Comparison of ENCODE assay signal across 8 cellular contexts in the genomic region with DNA sequence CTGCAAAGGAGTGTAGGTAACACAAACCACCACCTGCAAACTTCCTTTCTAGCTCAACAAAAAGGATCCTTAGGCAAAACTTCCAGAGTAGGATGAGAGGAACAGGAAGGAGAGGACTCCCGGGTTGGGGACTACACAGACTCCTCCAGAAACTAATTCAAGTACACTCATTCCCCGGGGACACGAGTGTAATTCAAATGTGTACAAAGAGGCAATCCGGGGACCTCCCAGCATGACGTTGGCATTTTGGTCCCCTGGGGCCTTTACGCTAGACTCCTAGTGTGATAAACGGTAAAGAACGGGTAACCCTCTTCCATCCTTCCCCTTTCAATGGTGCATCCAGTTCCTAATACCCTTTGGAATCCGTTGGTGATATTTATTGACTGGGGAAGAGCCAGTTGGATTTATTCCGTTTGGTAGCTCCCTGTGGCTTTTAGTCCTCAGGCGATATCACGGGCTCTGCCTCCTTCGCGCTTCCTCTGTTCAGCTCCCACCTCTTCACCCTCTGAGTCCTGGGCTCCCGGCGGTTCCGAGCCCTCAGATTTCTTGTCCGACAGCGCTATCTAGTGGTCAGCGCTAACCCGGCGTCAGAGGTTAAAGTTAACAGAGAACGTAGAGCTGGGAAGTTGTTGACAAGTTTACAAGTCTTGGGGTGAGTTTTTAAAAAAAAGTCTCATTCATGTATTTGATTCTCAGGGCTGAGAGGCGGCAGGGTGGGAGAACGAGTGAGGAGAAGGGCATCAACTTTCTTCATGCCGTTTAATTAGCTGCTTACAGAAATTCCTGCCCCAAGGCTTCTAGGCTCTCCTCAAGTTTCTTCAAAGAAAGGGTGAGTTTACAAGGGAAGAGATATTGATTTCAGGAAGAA. TPM values are rescaled to one million over a fixed set of nuclear protein-coding genes. Genes with fewer than 3 reads are reported as not detected.
A peak's percentile ranks its signal among the peaks of the same experiment; 100 is the strongest.
DNase-seq lines count a peak whose midpoint lies in the region; ATAC-seq and TF ChIP-seq lines count a peak whose summit lies in the region.

No MANE protein-coding gene starts in this region.

- H3K27me3 ChIP-seq in colonic mucosa (peaks cover 42% of the 10 kb centered on the region), liver (ENCODE audit: control insufficient read depth in 4 of 4, insufficient read depth in 4 of 4, low read length in 3 of 4) (peaks cover 0 to 18% (median 7%) of the 10 kb centered on the region in 4 donors)

- ATAC-seq in GM18909 (IDR thresholded peaks at IDR 0.05; ENCODE audit: poor library complexity, unreplicated experiment) (peak; percentile 76), HG03159 (IDR thresholded peaks at IDR 0.05; ENCODE audit: unreplicated experiment) (peak; percentile 69)

- TF ChIP-seq CTCF in colonic mucosa (IDR thresholded peaks at IDR 0.05) (peak; percentile 86), liver (IDR thresholded peaks at IDR 0.05; ENCODE audit: low read depth, low read length, missing input control) (peak; percentile 88)

- peak; percentile 95 for TF ChIP-seq RAD21 in liver (IDR thresholded peaks at IDR 0.05)

- H3K9ac ChIP-seq in colonic mucosa (ENCODE audit: low read depth in 2 of 2, low read length in 2 of 2) (no peak overlapping the region), liver (ENCODE audit: low read depth in 1 of 2, low read length in 2 of 2) (peak overlapping the region in 1 of 2 donors; percentile 1)

- DNase-seq in AML-193 (lab: John Stamatoyannopoulos, UW) (peak; percentile 63 to 68), NCI-H226 (peak; percentile 74), colonic mucosa (peak; percentile 85)
- peak; percentile 67 for DNase-seq in activated CD4-positive, alpha-beta T cell treated with anti-CD3 and anti-CD28 coated beads for 1 hour
- peak; percentile 40 to 73 (median 55) for DNase-seq in stimulated activated CD4-positive, alpha-beta T cell treated with anti-CD3 and anti-CD28 coated beads, TNF-alpha, amount 100 ng/mL, for 1 hour (ENCODE audit: low read depth in 3 of 3, low spot score in 1 of 3)

- H3K4me3 ChIP-seq in colonic mucosa: no peak overlapping the region
- H3K4me3 ChIP-seq in liver (ENCODE audit: low read depth in 1 of 3, low read length in 3 of 3): peak overlapping the region in 1 of 3 donors; percentile 10

- WGBS in liver: 2% methylated on average over 26 of the region's 26 CpGs

- peaks cover 5% of the 10 kb centered on the region for H3K4me1 ChIP-seq in colonic mucosa
- H3K4me1 ChIP-seq in liver (ENCODE audit: control insufficient read depth in 4 of 4, insufficient read depth in 4 of 4, low read length in 3 of 4): peaks cover 14 to 51% (median 32%) of the 10 kb centered on the region in 4 donors

- H3K36me3 ChIP-seq in colonic mucosa: no peaks in the 10 kb centered on the region
- no peaks in the 10 kb centered on the region for H3K36me3 ChIP-seq in liver (ENCODE audit: control insufficient read depth in 4 of 4, insufficient read depth in 3 of 4, low read depth in 1 of 4, low read length in 3 of 4)

- H3K27ac ChIP-seq in colonic mucosa (no peak overlapping the region), liver (ENCODE audit: low read depth in 1 of 2, low read length in 2 of 2) (no peak overlapping the region)

- H3K9me3 ChIP-seq in colonic mucosa: no peaks in the 10 kb centered on the region
- H3K9me3 ChIP-seq in liver (ENCODE audit: control insufficient read depth in 4 of 4, low read length in 3 of 4): no peaks in the 10 kb centered on the region

- intact Hi-C loops in colonic mucosa (cut with DNase I): loop anchor here (2.0 to 5.0 kb wide), 3 partner anchors 796 to 1468 kb away; no protein-coding TSS in a partner anchor

TF ChIP-seq in liver, 16 proteins besides CTCF, POLR2A, EP300 and RAD21:
- TF ChIP-seq, protein P1, sequence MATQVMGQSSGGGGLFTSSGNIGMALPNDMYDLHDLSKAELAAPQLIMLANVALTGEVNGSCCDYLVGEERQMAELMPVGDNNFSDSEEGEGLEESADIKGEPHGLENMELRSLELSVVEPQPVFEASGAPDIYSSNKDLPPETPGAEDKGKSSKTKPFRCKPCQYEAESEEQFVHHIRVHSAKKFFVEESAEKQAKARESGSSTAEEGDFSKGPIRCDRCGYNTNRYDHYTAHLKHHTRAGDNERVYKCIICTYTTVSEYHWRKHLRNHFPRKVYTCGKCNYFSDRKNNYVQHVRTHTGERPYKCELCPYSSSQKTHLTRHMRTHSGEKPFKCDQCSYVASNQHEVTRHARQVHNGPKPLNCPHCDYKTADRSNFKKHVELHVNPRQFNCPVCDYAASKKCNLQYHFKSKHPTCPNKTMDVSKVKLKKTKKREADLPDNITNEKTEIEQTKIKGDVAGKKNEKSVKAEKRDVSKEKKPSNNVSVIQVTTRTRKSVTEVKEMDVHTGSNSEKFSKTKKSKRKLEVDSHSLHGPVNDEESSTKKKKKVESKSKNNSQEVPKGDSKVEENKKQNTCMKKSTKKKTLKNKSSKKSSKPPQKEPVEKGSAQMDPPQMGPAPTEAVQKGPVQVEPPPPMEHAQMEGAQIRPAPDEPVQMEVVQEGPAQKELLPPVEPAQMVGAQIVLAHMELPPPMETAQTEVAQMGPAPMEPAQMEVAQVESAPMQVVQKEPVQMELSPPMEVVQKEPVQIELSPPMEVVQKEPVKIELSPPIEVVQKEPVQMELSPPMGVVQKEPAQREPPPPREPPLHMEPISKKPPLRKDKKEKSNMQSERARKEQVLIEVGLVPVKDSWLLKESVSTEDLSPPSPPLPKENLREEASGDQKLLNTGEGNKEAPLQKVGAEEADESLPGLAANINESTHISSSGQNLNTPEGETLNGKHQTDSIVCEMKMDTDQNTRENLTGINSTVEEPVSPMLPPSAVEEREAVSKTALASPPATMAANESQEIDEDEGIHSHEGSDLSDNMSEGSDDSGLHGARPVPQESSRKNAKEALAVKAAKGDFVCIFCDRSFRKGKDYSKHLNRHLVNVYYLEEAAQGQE (IDR thresholded peaks at IDR 0.05): no peak
- TF ChIP-seq RXRA (IDR thresholded peaks at IDR 0.05) (no peak), HNF4A (conservative IDR thresholded peaks at IDR 0.05) (no peak), EGR1 (IDR thresholded peaks at IDR 0.05; ENCODE audit: low read depth in 2 of 2) (no peak), GABPA (IDR thresholded peaks at IDR 0.05 in 1 of 2, conservative IDR thresholded peaks at IDR 0.05 in 1 of 2) (no peak), HNF4G (IDR thresholded peaks at IDR 0.05) (no peak), JUND (IDR thresholded peaks at IDR 0.05) (no peak), TAF1 (conservative IDR thresholded peaks at IDR 0.05) (no peak)
- TF ChIP-seq, protein P2, sequence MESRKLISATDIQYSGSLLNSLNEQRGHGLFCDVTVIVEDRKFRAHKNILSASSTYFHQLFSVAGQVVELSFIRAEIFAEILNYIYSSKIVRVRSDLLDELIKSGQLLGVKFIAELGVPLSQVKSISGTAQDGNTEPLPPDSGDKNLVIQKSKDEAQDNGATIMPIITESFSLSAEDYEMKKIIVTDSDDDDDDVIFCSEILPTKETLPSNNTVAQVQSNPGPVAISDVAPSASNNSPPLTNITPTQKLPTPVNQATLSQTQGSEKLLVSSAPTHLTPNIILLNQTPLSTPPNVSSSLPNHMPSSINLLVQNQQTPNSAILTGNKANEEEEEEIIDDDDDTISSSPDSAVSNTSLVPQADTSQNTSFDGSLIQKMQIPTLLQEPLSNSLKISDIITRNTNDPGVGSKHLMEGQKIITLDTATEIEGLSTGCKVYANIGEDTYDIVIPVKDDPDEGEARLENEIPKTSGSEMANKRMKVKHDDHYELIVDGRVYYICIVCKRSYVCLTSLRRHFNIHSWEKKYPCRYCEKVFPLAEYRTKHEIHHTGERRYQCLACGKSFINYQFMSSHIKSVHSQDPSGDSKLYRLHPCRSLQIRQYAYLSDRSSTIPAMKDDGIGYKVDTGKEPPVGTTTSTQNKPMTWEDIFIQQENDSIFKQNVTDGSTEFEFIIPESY (IDR thresholded peaks at IDR 0.05): no peak
- TF ChIP-seq, protein P3, sequence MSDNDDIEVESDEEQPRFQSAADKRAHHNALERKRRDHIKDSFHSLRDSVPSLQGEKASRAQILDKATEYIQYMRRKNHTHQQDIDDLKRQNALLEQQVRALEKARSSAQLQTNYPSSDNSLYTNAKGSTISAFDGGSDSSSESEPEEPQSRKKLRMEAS (IDR thresholded peaks at IDR 0.05): no peak
- TF ChIP-seq, protein P4, sequence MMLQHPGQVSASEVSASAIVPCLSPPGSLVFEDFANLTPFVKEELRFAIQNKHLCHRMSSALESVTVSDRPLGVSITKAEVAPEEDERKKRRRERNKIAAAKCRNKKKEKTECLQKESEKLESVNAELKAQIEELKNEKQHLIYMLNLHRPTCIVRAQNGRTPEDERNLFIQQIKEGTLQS (IDR thresholded peaks at IDR 0.05): no peak
TF ChIP-seq in liver: peak in this region for 0.

RNA-seq across cellular contexts. Expression of a gene that starts 2.9 kb away (rescaled TPM):
- 10 to 100 TPM in 1 of 2 donors, 1 to 10 TPM in 1; 3.6 to 20.2 TPM for total RNA-seq in colonic mucosa
- 1 to 10 TPM; 2.1 to 5.1 TPM for total RNA-seq in liver
- 1 to 10 TPM in 1 of 2 donors, under 1 TPM in 1; 0.15 to 1.5 TPM for polyA plus RNA-seq in liver

RNA-seq across cellular contexts. Expression of a gene that starts 34.8 kb away (rescaled TPM):
- 100 to 1,000 TPM; 795 to 814 TPM for total RNA-seq in colonic mucosa
- total RNA-seq in liver: 100 to 1,000 TPM in 1 of 2 donors, 10 to 100 TPM in 1; 69.8 to 279 TPM
- polyA plus RNA-seq in liver: 100 to 1,000 TPM; 299 to 583 TPM
